Comparison of ENCODE assay signal across 1 cellular context in genomic region chr13:27624071-27624470, GRCh38.
A peak's percentile ranks its signal among the peaks of the same experiment; 100 is the strongest.
TF ChIP-seq lines count a peak whose summit lies in the region.

No MANE protein-coding gene starts in this region.

TF ChIP-seq in HepG2, 621 proteins besides CTCF, POLR2A, EP300 and RAD21 (continued from another document and continues in another):
- TF ChIP-seq ZUFSP (CRISPR knock-in tag; IDR thresholded peaks at IDR 0.05; ENCODE audit: borderline replicate concordance) (no peak), ZBTB46 (CRISPR knock-in tag; IDR thresholded peaks at IDR 0.05; ENCODE audit: borderline replicate concordance) (no peak), ZNF770 (CRISPR knock-in tag; IDR thresholded peaks at IDR 0.05) (no peak), HDAC2 (CRISPR knock-in tag; IDR thresholded peaks at IDR 0.05) (0 out of 2 replicates have a peak, but pooled peaks have one; percentile 52), ZNF670 (CRISPR knock-in tag; IDR thresholded peaks at IDR 0.05; ENCODE audit: borderline replicate concordance) (no peak), ZNF776 (CRISPR knock-in tag; IDR thresholded peaks at IDR 0.05) (no peak), ZNF850 (CRISPR knock-in tag; conservative IDR thresholded peaks at IDR 0.05) (no peak), ZNF282 (IDR thresholded peaks at IDR 0.05; ENCODE audit: partially characterized antibody) (no peak), SP1 (IDR thresholded peaks at IDR 0.05) (no peak), SP1 (CRISPR knock-in tag; IDR thresholded peaks at IDR 0.05) (no peak), ZKSCAN8 (CRISPR knock-in tag; IDR thresholded peaks at IDR 0.05; ENCODE audit: borderline replicate concordance) (0 out of 2 replicates have a peak, but pooled peaks have one; percentile 31), ZNF253 (CRISPR knock-in tag; IDR thresholded peaks at IDR 0.05; ENCODE audit: borderline replicate concordance) (no peak), MIER3 (CRISPR knock-in tag; IDR thresholded peaks at IDR 0.05; ENCODE audit: borderline replicate concordance) (0 out of 2 replicates have a peak, but pooled peaks have one; percentile 34), GPN1 (CRISPR knock-in tag; IDR thresholded peaks at IDR 0.05; ENCODE audit: borderline replicate concordance) (no peak), RERE (CRISPR knock-in tag; IDR thresholded peaks at IDR 0.05; ENCODE audit: low read depth) (no peak), ZNF460 (CRISPR knock-in tag; IDR thresholded peaks at IDR 0.05; ENCODE audit: borderline replicate concordance) (no peak), ZNF414 (CRISPR knock-in tag; IDR thresholded peaks at IDR 0.05) (no peak), RFXAP (CRISPR knock-in tag; IDR thresholded peaks at IDR 0.05; ENCODE audit: borderline replicate concordance) (no peak), ZNF24 (IDR thresholded peaks at IDR 0.05) (no peak), GATAD2A (CRISPR knock-in tag; IDR thresholded peaks at IDR 0.05) (peak; percentile 26; the same call in 1 of the 2 replicates), ZBTB34 (CRISPR knock-in tag; IDR thresholded peaks at IDR 0.05) (no peak), ZNF609 (CRISPR knock-in tag; IDR thresholded peaks at IDR 0.05; ENCODE audit: borderline replicate concordance) (no peak), ZNF615 (CRISPR knock-in tag; IDR thresholded peaks at IDR 0.05; ENCODE audit: borderline replicate concordance) (no peak), ZNF530 (CRISPR knock-in tag; IDR thresholded peaks at IDR 0.05; ENCODE audit: low read depth) (no peak), NR2F6 (IDR thresholded peaks at IDR 0.05) (no peak; the same call in 1 of the 2 replicates), NR2F6 (CRISPR knock-in tag; IDR thresholded peaks at IDR 0.05) (peak; percentile 43; the same call in 1 of the 2 replicates), E2F2 (CRISPR knock-in tag; IDR thresholded peaks at IDR 0.05; ENCODE audit: borderline replicate concordance) (no peak), TARDBP (CRISPR knock-in tag; IDR thresholded peaks at IDR 0.05) (no peak), FOXO1 (CRISPR knock-in tag; IDR thresholded peaks at IDR 0.05) (peak; percentile 78), RELA (CRISPR knock-in tag; IDR thresholded peaks at IDR 0.05) (no peak), KDM2A (CRISPR knock-in tag; IDR thresholded peaks at IDR 0.05; ENCODE audit: borderline replicate concordance, low read depth) (no peak), SP2 (CRISPR knock-in tag; IDR thresholded peaks at IDR 0.05) (no peak), CBFB (CRISPR knock-in tag; IDR thresholded peaks at IDR 0.05) (no peak), BORCS8-MEF2B (CRISPR knock-in tag; IDR thresholded peaks at IDR 0.05) (no peak), HNF1B (CRISPR knock-in tag; IDR thresholded peaks at IDR 0.05) (no peak), ZFP91 (CRISPR knock-in tag; IDR thresholded peaks at IDR 0.05; ENCODE audit: borderline replicate concordance) (no peak)
